ENCODE assay signal across 22 cellular contexts in genomic region chr7:17005277-17005676, GRCh38.
DNase-seq lines count a peak whose midpoint lies in the region; ATAC-seq, FAIRE-seq and TF ChIP-seq lines count a peak whose summit lies in the region.
"Had no signal": no experiment of that assay in that cellular context is flagged by ENCODE, and none has a peak within 500 bp of the region (broad histone marks: within the 10 kb centered on the region; RNA-seq: fewer than 3 reads in every experiment).

No MANE protein-coding gene starts in this region.

- no peaks in the 10 kb centered on the region for H4K20me1 ChIP-seq in HepG2 (ENCODE audit: insufficient read depth, low read length)

- H3K27ac ChIP-seq in right lobe of liver (no peak overlapping the region), HepG2 (ENCODE audit: extremely low read length, insufficient read depth, low read length) (no peak overlapping the region), esophagus muscularis mucosa (replicated peaks in 1 of 4) (no peak overlapping the region)

- 63% methylated on average over 4 of the region's 4 CpGs for WGBS in right lobe of liver (ENCODE audit: insufficient coverage, low coverage, low lambda C conversion rate, missing lambda C conversion rate)
- 94% methylated on average over 4 of the region's 4 CpGs for WGBS in HepG2 (ENCODE audit: low lambda C conversion rate)
- 56% methylated on average over 4 of the region's 4 CpGs for WGBS in esophagus muscularis mucosa

- POLR2A ChIA-PET in HepG2 (lab: Yijun Ruan, JAX): no interaction called here

- CTCF ChIA-PET in HepG2 (lab: Yijun Ruan, JAX; ENCODE audit: low intra/inter-chr PET ratio, low total read pairs): no interaction called here

- intact Hi-C loops in right lobe of liver (cut with DNase I) (no loop called here), HepG2 (cut with micrococcal nuclease; ENCODE audit: unreplicated experiment) (no loop called here), esophagus muscularis mucosa (cut with DNase I) (no loop called here)

- no peak for TF ChIP-seq EP300 in HepG2 (IDR thresholded peaks at IDR 0.05; ENCODE audit: low read depth in 2 of 2, low read length in 2 of 2)
- no peak for TF ChIP-seq EP300 in HepG2 (CRISPR knock-in tag; IDR thresholded peaks at IDR 0.05; ENCODE audit: borderline replicate concordance)
- TF ChIP-seq EP300 in esophagus muscularis mucosa (IDR thresholded peaks at IDR 0.05): no peak

- H3K4me3 ChIP-seq in right lobe of liver (no peak overlapping the region), HepG2 (replicated peaks in 1 of 3; ENCODE audit: insufficient read depth in 1 of 3, low read depth in 2 of 3, low read length in 3 of 3) (no peak overlapping the region), esophagus muscularis mucosa (no peak overlapping the region)

- no peak for DNase-seq in right lobe of liver
- no peak for DNase-seq in HepG2 (ENCODE audit: low spot score)
- DNase-seq in dermis blood vessel endothelial cell: peak; percentile 47
- DNase-seq in lung microvascular endothelial cell (ENCODE audit: low read depth in 2 of 2): peak; percentile 19 to 89
- DNase-seq in esophagus muscularis mucosa (ENCODE audit: extremely low spot score): no peak
- no peak for DNase-seq in DMS153 (lab: John Stamatoyannopoulos, UW)
- DNase-seq in activated effector memory CD4-positive, alpha-beta T cell treated with Interleukin-2 at 50 U/mL for 16 hours: no peak
- DNase-seq: 8988T; CD4-positive, alpha-beta memory T cell; NCI-H1092 treated with DMSO at 0.1 percent for 48 hours; NCI-H146; NCI-H2029 treated with DMSO at 0.1 percent for 48 hours; NCI-H2171; NCI-H446; NCI-H69; OCI-M1; SHP77; SK-N-SH had no signal

- H3K4me1 ChIP-seq in right lobe of liver: no peaks in the 10 kb centered on the region
- H3K4me1 ChIP-seq in HepG2 (ENCODE audit: insufficient read depth, low read length): peaks cover 9% of the 10 kb centered on the region
- peaks cover 5 to 13% (median 7%) of the 10 kb centered on the region in 4 donors for H3K4me1 ChIP-seq in esophagus muscularis mucosa

- H3K36me3 ChIP-seq in right lobe of liver (no peaks in the 10 kb centered on the region), HepG2 (replicated peaks in 1 of 2; ENCODE audit: control insufficient read depth in 1 of 2, insufficient read depth in 2 of 2, low read length in 2 of 2) (no peaks in the 10 kb centered on the region), esophagus muscularis mucosa (no peaks in the 10 kb centered on the region)

- no peak for TF ChIP-seq RAD21 in HepG2 (CRISPR knock-in tag; IDR thresholded peaks at IDR 0.05)

- TF ChIP-seq CTCF in right lobe of liver (IDR thresholded peaks at IDR 0.05) (no peak), HepG2 (CRISPR knock-in tag; IDR thresholded peaks at IDR 0.05) (no peak), esophagus muscularis mucosa (IDR thresholded peaks at IDR 0.05) (no peak)

- TF ChIP-seq POLR2A in right lobe of liver (IDR thresholded peaks at IDR 0.05) (no peak), HepG2 (IDR thresholded peaks at IDR 0.05; ENCODE audit: insufficient read depth in 1 of 2, low read depth in 2 of 2, low read length in 2 of 2) (no peak), esophagus muscularis mucosa (IDR thresholded peaks at IDR 0.05; ENCODE audit: low read depth) (no peak)

- in situ Hi-C loops in HepG2 (cut with HindIII; ENCODE audit: extremely low pct_ligation_motif_present, low pct_unique_long_range_greater_than_20kb): no loop called here

- FAIRE-seq in HepG2 (lab: Jason Lieb, UNC): no peak
- FAIRE-seq: GM12891, GM18507, H1 had no signal

- no peak overlapping the region for H3K9ac ChIP-seq in HepG2 (ENCODE audit: insufficient read depth, low read depth, low read length)
- H3K9ac ChIP-seq: SK-N-SH had no signal

- H3K9me3 ChIP-seq in right lobe of liver: no peaks in the 10 kb centered on the region
- H3K9me3 ChIP-seq in HepG2 (ENCODE audit: low read length): no peaks in the 10 kb centered on the region
- no peaks in the 10 kb centered on the region for H3K9me3 ChIP-seq in esophagus muscularis mucosa

- H3K79me2 ChIP-seq in HepG2 (ENCODE audit: insufficient read depth, low read length): no peaks in the 10 kb centered on the region

- BruUV-seq in HepG2 (replicated peaks; lab: Mats Ljungman, UMichigan): no TSS peak

- peak in 3 of 4 donors; percentile 24 to 36 (median 32) for ATAC-seq in right lobe of liver
- ATAC-seq in HepG2: no peak
- ATAC-seq in HG03159 (IDR thresholded peaks at IDR 0.05; ENCODE audit: unreplicated experiment): no peak

- H2AFZ ChIP-seq in HepG2 (ENCODE audit: low read length): no peak overlapping the region

- H3K27me3 ChIP-seq in right lobe of liver: no peaks in the 10 kb centered on the region
- H3K27me3 ChIP-seq in HepG2 (ENCODE audit: control insufficient read depth in 1 of 2, insufficient read depth in 2 of 2, low read length in 2 of 2): no peaks in the 10 kb centered on the region
- H3K27me3 ChIP-seq in esophagus muscularis mucosa: no peaks in the 10 kb centered on the region

- H3K4me2 ChIP-seq in HepG2 (ENCODE audit: low read depth, low read length): no peak overlapping the region
- H3K4me2 ChIP-seq: SK-N-SH had no signal

TF ChIP-seq in HepG2, 621 proteins besides CTCF, POLR2A, EP300 and RAD21:
- TF ChIP-seq GMEB2 (CRISPR knock-in tag; IDR thresholded peaks at IDR 0.05; ENCODE audit: low read depth) (no peak), ZNF275 (CRISPR knock-in tag; IDR thresholded peaks at IDR 0.05; ENCODE audit: borderline replicate concordance) (no peak)

Comparison
In these comparisons a context has a peak if more than half of its experiments do, and no peak if none do; other contexts are left out.
1. ATAC-seq: peak in right lobe of liver (3 of 4); none in HepG2 (single experiment) and HG03159 (single experiment).
2. DNase-seq: peak in dermis blood vessel endothelial cell (single experiment) and lung microvascular endothelial cell (2 of 2); none in right lobe of liver (0 of 3), HepG2 (single experiment), esophagus muscularis mucosa (single experiment), DMS153 (single experiment) and activated effector memory CD4-positive, alpha-beta T cell treated with Interleukin-2 at 50 U/mL for 16 hours (single experiment).